8 cellular contexts compared by ENCODE assay signal in the genomic region with DNA sequence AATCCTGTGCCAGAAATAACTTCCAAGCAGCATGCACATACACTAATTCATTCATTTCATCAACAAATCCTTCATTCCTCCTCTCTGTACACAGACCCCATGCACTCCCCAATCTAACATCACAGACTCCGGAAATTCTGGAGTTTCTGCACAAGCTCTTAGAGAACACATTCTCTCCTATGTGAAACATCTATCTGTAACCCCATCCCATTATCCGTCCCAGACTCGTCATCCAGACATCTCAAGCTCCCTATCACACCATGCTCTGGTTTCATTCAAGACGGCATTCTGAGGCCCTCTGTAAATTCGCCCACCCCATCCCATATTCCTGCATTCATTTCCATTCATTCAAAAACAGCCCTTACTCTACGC. TPM values are rescaled to one million over a fixed set of nuclear protein-coding genes. Genes with fewer than 3 reads are reported as not detected.
DNase-seq lines count a peak whose midpoint lies in the region; ATAC-seq and TF ChIP-seq lines count a peak whose summit lies in the region.

No MANE protein-coding gene starts in this region.

- H3K9me3 Mint-ChIP-seq in activated B cell treated with CpG ODN at 0.5 μM for 24 hours = peaks cover 9% of the 10 kb centered on the region
- peaks cover 7 to 8% of the 10 kb centered on the region in 2 donors for H3K9me3 Mint-ChIP-seq in stimulated activated naive CD8-positive, alpha-beta T cell treated with anti-CD3 and anti-CD28 coated beads, Interleukin-15, amount 100 ng/mL, for 72 hours

- peak overlapping the region; percentile 95 for H3K4me3 ChIP-seq in iPS-11a (ENCODE audit: low read depth, low read length)

- H3K4me3 Mint-ChIP-seq in activated B cell treated with CpG ODN at 0.5 μM for 24 hours = peak overlapping the region; percentile 100
- H3K4me3 Mint-ChIP-seq in stimulated activated naive CD8-positive, alpha-beta T cell treated with anti-CD3 and anti-CD28 coated beads, Interleukin-15, amount 100 ng/mL, for 72 hours = peak overlapping the region; percentile 95 to 96

- H3K27me3 Mint-ChIP-seq in activated B cell treated with CpG ODN at 0.5 μM for 24 hours = no peaks in the 10 kb centered on the region
- H3K27me3 Mint-ChIP-seq in stimulated activated naive CD8-positive, alpha-beta T cell treated with anti-CD3 and anti-CD28 coated beads, Interleukin-15, amount 100 ng/mL, for 72 hours = no peaks in the 10 kb centered on the region

- TF ChIP-seq CTCF in activated B cell treated with CpG ODN at 0.5 μM for 24 hours (IDR thresholded peaks at IDR 0.05) = no peak

- CTCF ChIA-PET in activated B cell treated with CpG ODN at 0.5 μM for 24 hours (lab: Charles Lee) = interaction anchor here (0.6 to 2.4 kb wide), 3 partner anchors 12 to 170 kb away, joined by 3 to 11 read pairs (median 3); no protein-coding TSS in a partner anchor

- H3K36me3 Mint-ChIP-seq in activated B cell treated with CpG ODN at 0.5 μM for 24 hours (ENCODE audit: low read depth) = peaks cover 25% of the 10 kb centered on the region

- intact Hi-C loops in activated B cell treated with CpG ODN at 0.5 μM for 24 hours (cut with micrococcal nuclease) (loop anchor here (1.0 to 5.0 kb wide), 4 partner anchors 35 to 208 kb away; partner anchors contain the start of genes MAPK6 and TMOD3), posterior cingulate gyrus (cut with DNase I) (loop anchor here (5.0 kb wide), 2 partner anchors 46 to 166 kb away; partner anchors contain the start of gene MAPK6)

- DNase-seq in activated B cell treated with CpG ODN at 0.5 μM for 24 hours (no peak), posterior cingulate gyrus (no peak), A172 (ENCODE audit: low spot score) (no peak), D341Med (ENCODE audit: low spot score) (no peak)
- DNase-seq in stimulated activated naive CD8-positive, alpha-beta T cell treated with anti-CD3 and anti-CD28 coated beads, Interleukin-15, amount 100 ng/mL, for 72 hours = no peak

- H3K27ac Mint-ChIP-seq in activated B cell treated with CpG ODN at 0.5 μM for 24 hours = peak overlapping the region; percentile 99
- peak overlapping the region; percentile 95 to 99 for H3K27ac Mint-ChIP-seq in stimulated activated naive CD8-positive, alpha-beta T cell treated with anti-CD3 and anti-CD28 coated beads, Interleukin-15, amount 100 ng/mL, for 72 hours

- H3K4me1 Mint-ChIP-seq in activated B cell treated with CpG ODN at 0.5 μM for 24 hours = peaks cover 21% of the 10 kb centered on the region
- peaks cover 20% of the 10 kb centered on the region for H3K4me1 Mint-ChIP-seq in stimulated activated naive CD8-positive, alpha-beta T cell treated with anti-CD3 and anti-CD28 coated beads, Interleukin-15, amount 100 ng/mL, for 72 hours

- ATAC-seq in GM18858 (IDR thresholded peaks at IDR 0.05; ENCODE audit: unreplicated experiment) (peak; percentile 5), HG02884 (IDR thresholded peaks at IDR 0.05; ENCODE audit: unreplicated experiment) (peak; percentile 8), activated B cell treated with CpG ODN at 0.5 μM for 24 hours (ENCODE audit: low read depth) (no peak)
- peak; percentile 2 for ATAC-seq in stimulated activated naive CD8-positive, alpha-beta T cell treated with anti-CD3 and anti-CD28 coated beads, Interleukin-15, amount 100 ng/mL, for 72 hours

- POLR2A ChIA-PET in activated B cell treated with CpG ODN at 0.5 μM for 24 hours (lab: Charles Lee) = interaction anchor here (0.6 to 2.9 kb wide), 8 partner anchors 14 to 778 kb away, joined by 3 to 24 read pairs (median 6); no protein-coding TSS in a partner anchor

RNA-seq across cellular contexts. Expression of gene LEO1, which starts 0.6 kb away (rescaled TPM):
- total RNA-seq in activated B cell treated with CpG ODN at 0.5 μM for 24 hours = 18.3 and 19.1 TPM in 2 replicates
- total RNA-seq in A172 (2014; rRNA removed; shearing (Covaris generic)) = 36.7 and 48.4 TPM in 2 replicates

RNA-seq across cellular contexts. Expression of gene MAPK6, which starts 48.1 kb away (rescaled TPM):
- 16.1 and 16.2 TPM in 2 replicates for total RNA-seq in activated B cell treated with CpG ODN at 0.5 μM for 24 hours
- 72.6 and 92.1 TPM in 2 replicates for total RNA-seq in A172 (2014; rRNA removed; shearing (Covaris generic))
